1 cellular context compared by ENCODE assay signal in genomic region chr5:138541511-138541910, GRCh38.
TF ChIP-seq lines count a peak whose summit lies in the region.

No MANE protein-coding gene starts in this region.

TF ChIP-seq in HEK293, 187 proteins besides CTCF, POLR2A, EP300 and RAD21 (continued from another document):
- TF ChIP-seq ZNF518A (tag by site-specific recombination; conservative IDR thresholded peaks at IDR 0.05; ENCODE audit: low read depth) (no peak), BCL11B (tag by site-specific recombination; IDR thresholded peaks at IDR 0.05; ENCODE audit: low read depth) (no peak), ZSCAN16 (tag by site-specific recombination; IDR thresholded peaks at IDR 0.05) (no peak), ZNF664 (tag by site-specific recombination; IDR thresholded peaks at IDR 0.05) (no peak)
